1 cellular context compared by ENCODE assay signal in the genomic region with DNA sequence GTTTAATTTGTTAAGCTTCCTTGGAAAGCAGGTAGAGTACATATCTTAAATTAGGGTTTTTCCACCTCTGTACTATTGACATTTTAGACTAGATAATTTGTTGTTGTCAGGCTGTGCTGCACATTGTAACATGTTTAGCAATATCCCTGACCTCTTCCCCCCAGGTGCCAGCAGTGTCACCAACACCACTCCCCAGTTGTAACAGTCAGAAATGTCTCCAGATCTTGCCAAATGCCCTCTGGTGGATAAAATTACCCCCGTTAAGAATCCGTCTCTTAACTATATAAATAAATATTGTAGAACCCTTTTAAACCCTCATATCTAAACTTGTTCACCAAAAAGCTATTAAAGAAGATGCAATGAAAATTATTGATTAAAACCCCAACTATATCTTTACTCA.
TF ChIP-seq lines count a peak whose summit lies in the region.

No MANE protein-coding gene starts in this region.

TF ChIP-seq in HepG2, 621 proteins besides CTCF, POLR2A, EP300 and RAD21 (continued from another document):
- TF ChIP-seq CBX2 (IDR thresholded peaks at IDR 0.05; ENCODE audit: low read depth, low read length) (no peak), CBX2 (CRISPR knock-in tag; IDR thresholded peaks at IDR 0.05; ENCODE audit: low read depth) (no peak), ZNF639 (CRISPR knock-in tag; conservative IDR thresholded peaks at IDR 0.05) (no peak), PHF20 (CRISPR knock-in tag; IDR thresholded peaks at IDR 0.05) (no peak), KLF15 (CRISPR knock-in tag; IDR thresholded peaks at IDR 0.05; ENCODE audit: borderline replicate concordance) (no peak), POLR2G (IDR thresholded peaks at IDR 0.05; ENCODE audit: low read depth, low read length) (no peak), MYC (CRISPR knock-in tag; IDR thresholded peaks at IDR 0.05; ENCODE audit: borderline replicate concordance) (no peak), HNRNPLL (IDR thresholded peaks at IDR 0.05; ENCODE audit: low read depth, low read length, poor library complexity, severe bottlenecking) (no peak), SETDB1 (CRISPR knock-in tag; IDR thresholded peaks at IDR 0.05; ENCODE audit: borderline replicate concordance) (no peak)
